ENCODE assay signal across 17 cellular contexts in genomic region chr14:51462182-51462581, GRCh38.
"Had no signal": no experiment of that assay in that cellular context is flagged by ENCODE, and none has a peak within 500 bp of the region (broad histone marks: within the 10 kb centered on the region; RNA-seq: fewer than 3 reads in every experiment).

No MANE protein-coding gene starts in this region.

- H3K4me3 ChIP-seq: body of pancreas, gastrocnemius medialis, transverse colon had no signal

- H3K27ac ChIP-seq: body of pancreas, gastrocnemius medialis, transverse colon had no signal

- ATAC-seq: activated naive CD4-positive, alpha-beta T cell treated with anti-CD3 and anti-CD28 coated beads, Interleukin-2, amount 50 U/mL, for 72 hours; activated T-cell treated with anti-CD3 and anti-CD28 coated beads, Interleukin-2, amount 50 U/mL, for 4 hours; body of pancreas; gastrocnemius medialis; naive thymus-derived CD4-positive, alpha-beta T cell; stimulated activated memory B cell treated with anti-CD40 and anti-IgM and Interleukin-4, amounts not matched to agents 10 μg/mL and 1 μg/mL and 100 μg/mL, for 72 hours had no signal

- H3K9me3 ChIP-seq: body of pancreas, gastrocnemius medialis, transverse colon had no signal

- DNase-seq: activated CD4-positive, alpha-beta T cell treated with anti-CD3 and anti-CD28 coated beads, Interleukin-2, amount 50 U/mL, for 1 hour; activated CD4-positive, CD25-positive, alpha-beta regulatory T cell; activated effector memory CD4-positive, alpha-beta T cell treated with anti-CD3 and anti-CD28 coated beads, Interleukin-2, amount 50 U/mL, for 16 hours; activated T-cell treated with anti-CD3 and anti-CD28 coated beads, Interleukin-2, amount 50 U/mL, for 4 hours; amniotic stem cell; body of pancreas; cerebellar nuclear complex; endodermal cell; gastrocnemius medialis; kidney; naive thymus-derived CD4-positive, alpha-beta T cell; retina; stimulated activated CD4-positive, alpha-beta T cell treated with anti-CD3 and anti-CD28 coated beads, Interleukin-1b, Interleukin-23, amount 100 ng/mL, for 48 hours; substantia nigra; transverse colon had no signal

- H3K4me1 ChIP-seq: body of pancreas, gastrocnemius medialis, transverse colon had no signal

- H3K27me3 ChIP-seq: body of pancreas, gastrocnemius medialis, transverse colon had no signal

- H3K36me3 ChIP-seq: gastrocnemius medialis, transverse colon had no signal
